In genomic region chr2:234631896-234632514, GRCh38 we compare ENCODE assay signal across 1 cellular context.
TF ChIP-seq lines count a peak whose summit lies in the region.

No MANE protein-coding gene starts in this region.

TF ChIP-seq in GM23338, 12 proteins besides CTCF, POLR2A, EP300 and RAD21 (continued from another document):
- peak; percentile 50 for TF ChIP-seq ZNF462 (CRISPR knock-in tag; IDR thresholded peaks at IDR 0.05)
